7 cellular contexts compared by ENCODE assay signal in genomic region chr17:64829824-64830630, GRCh38.
DNase-seq lines count a peak whose midpoint lies in the region; ATAC-seq, FAIRE-seq and TF ChIP-seq lines count a peak whose summit lies in the region.
"Not testable (repeated sequence)": the region's sequence is repeated elsewhere in the genome, so short reads cannot be mapped to it uniquely, and the experiment has no call there.

No MANE protein-coding gene starts in this region.

- H3K9me3 ChIP-seq in esophagus (ENCODE audit: control insufficient read depth in 2 of 2, insufficient read depth in 1 of 2, low read depth in 1 of 2, low read length in 1 of 2); heart left ventricle; keratinocyte (ENCODE audit: control insufficient read depth, low read depth, low read length); mucosa of rectum (ENCODE audit: control insufficient read depth in 2 of 2, low read length in 2 of 2); transverse colon: not testable (repeated sequence)

- H3K36me3 ChIP-seq in bronchial epithelial cell (ENCODE audit: control insufficient read depth, insufficient read depth, low read length); esophagus (ENCODE audit: control insufficient read depth in 2 of 2, insufficient read depth in 2 of 2, low read length in 1 of 2); keratinocyte (ENCODE audit: control insufficient read depth in 2 of 2, extremely low read depth in 1 of 2, insufficient read depth in 2 of 2, low read length in 2 of 2); mucosa of rectum (ENCODE audit: control insufficient read depth in 2 of 2, insufficient read depth in 2 of 2, low read length in 2 of 2); transverse colon: not testable (repeated sequence)
- H3K36me3 ChIP-seq in heart left ventricle, result peaks cover 0 to 17% (median 5%) of the 10 kb centered on the region in 9 donors

- CTCF ChIA-PET in RWPE1 (lab: Yijun Ruan, JAX), result not testable (repeated sequence)

- not testable (repeated sequence) for H3K4me3 ChIP-seq in bronchial epithelial cell (ENCODE audit: low read depth, low read length); esophagus (ENCODE audit: low read depth in 1 of 2, low read length in 2 of 2); heart left ventricle; keratinocyte (ENCODE audit: control insufficient read depth in 2 of 3, extremely low read depth in 1 of 3, insufficient read depth in 2 of 3, low read depth in 1 of 3, low read length in 3 of 3); mucosa of rectum (ENCODE audit: low read length in 2 of 2); transverse colon

- TF ChIP-seq POLR2A in heart left ventricle (IDR thresholded peaks at IDR 0.05); transverse colon (IDR thresholded peaks at IDR 0.05): not testable (repeated sequence)

- POLR2A ChIA-PET in RWPE1 (lab: Yijun Ruan, JAX; ENCODE audit: low non-redundant PET), result not testable (repeated sequence)

- not testable (repeated sequence) for TF ChIP-seq CTCF in RWPE1 (conservative IDR thresholded peaks at IDR 0.05; ENCODE audit: low read depth); bronchial epithelial cell (IDR thresholded peaks at IDR 0.05; ENCODE audit: insufficient read depth, low read length, severe bottlenecking); heart left ventricle (IDR thresholded peaks at IDR 0.05); keratinocyte (optimal IDR thresholded peaks at IDR 0.05 in 1 of 3, IDR thresholded peaks at IDR 0.05 in 1 of 3, conservative IDR thresholded peaks at IDR 0.05 in 1 of 3; ENCODE audit: extremely low read depth in 1 of 3, insufficient read depth in 2 of 3, low read length in 3 of 3); transverse colon (IDR thresholded peaks at IDR 0.05)

- intact Hi-C loops in heart left ventricle (cut with DNase I); transverse colon (cut with DNase I; ENCODE audit: low total_unique reads): not testable (repeated sequence)

- dilution Hi-C loops in keratinocyte (cut with MboI; ENCODE audit: extremely low pct_ligation_motif_present, low sequenced_read_pairs), result not testable (repeated sequence)

- not testable (repeated sequence) for TF ChIP-seq EP300 in transverse colon (IDR thresholded peaks at IDR 0.05; ENCODE audit: low read depth)

- H3K79me2 ChIP-seq in keratinocyte (ENCODE audit: control insufficient read depth, insufficient read depth, low read length), result not testable (repeated sequence)

- H3K9me1 ChIP-seq in keratinocyte (ENCODE audit: control insufficient read depth, extremely low read depth, insufficient read depth, low read length), result not testable (repeated sequence)

- H4K20me1 ChIP-seq in keratinocyte (ENCODE audit: control insufficient read depth, extremely low read depth, insufficient read depth, low read length), result not testable (repeated sequence)

- peak overlapping the region; percentile 55 for H3K27ac ChIP-seq in RWPE1
- peak overlapping the region; percentile 31 to 78 for H3K27ac ChIP-seq in esophagus (ENCODE audit: low read depth in 2 of 2, low read length in 1 of 2)
- H3K27ac ChIP-seq in heart left ventricle, result peak overlapping the region in 2 of 12 donors; percentile 24 to 42
- not testable (repeated sequence) for H3K27ac ChIP-seq in keratinocyte (ENCODE audit: control insufficient read depth, insufficient read depth, low read length)
- H3K27ac ChIP-seq in mucosa of rectum (ENCODE audit: low read depth in 2 of 2, low read length in 2 of 2), result peak overlapping the region; percentile 67 to 72
- H3K27ac ChIP-seq in transverse colon, result peak overlapping the region; percentile 69 to 75 (median 72)

- DNase-seq in RWPE1 (ENCODE audit: low spot score); heart left ventricle; keratinocyte (ENCODE audit: low read depth, low spot score): not testable (repeated sequence)
- DNase-seq in bronchial epithelial cell (ENCODE audit: low read depth), result peak; percentile 2
- DNase-seq in transverse colon, result peak; percentile 19

- not testable (repeated sequence) for H2AFZ ChIP-seq in keratinocyte (ENCODE audit: control insufficient read depth, low read length)

- H3K4me1 ChIP-seq in esophagus (ENCODE audit: control insufficient read depth in 2 of 2, insufficient read depth in 2 of 2, low read length in 1 of 2), result not testable (repeated sequence)
- peaks cover 0 to 19% (median 7%) of the 10 kb centered on the region in 12 donors for H3K4me1 ChIP-seq in heart left ventricle
- H3K4me1 ChIP-seq in keratinocyte (ENCODE audit: control insufficient read depth, extremely low read depth, insufficient read depth, low read length), result peaks cover 18% of the 10 kb centered on the region
- peaks cover 10 to 12% of the 10 kb centered on the region in 2 donors for H3K4me1 ChIP-seq in mucosa of rectum (ENCODE audit: control insufficient read depth in 2 of 2, insufficient read depth in 2 of 2, low read length in 2 of 2)
- H3K4me1 ChIP-seq in transverse colon, result peaks cover 0 to 27% (median 14%) of the 10 kb centered on the region in 4 donors

- H3K9ac ChIP-seq in keratinocyte (ENCODE audit: control insufficient read depth, extremely low read depth, insufficient read depth, low read length), result not testable (repeated sequence)
- H3K9ac ChIP-seq in mucosa of rectum (ENCODE audit: low read depth in 1 of 2, low read length in 2 of 2), result peak overlapping the region in 1 of 2 donors; percentile 10

- in situ Hi-C loops in transverse colon (cut with MboI; ENCODE audit: low pct_ligation_motif_present in 1 of 4, low pct_unique_long_range_greater_than_20kb in 1 of 4, low sequenced_read_pairs in 3 of 4), result not testable (repeated sequence)

- 56 to 65% methylated on average over 11 to 12 of the region's 12 CpGs for WGBS in esophagus, 2 donors
- 48 to 74% (median 57%) methylated on average over 6 to 12 of the region's 12 CpGs for WGBS in heart left ventricle, 4 donors
- 0 to 51% methylated on average over 2 to 10 of the region's 12 CpGs for WGBS in transverse colon (ENCODE audit: low coverage in 1 of 2), 2 donors

- not testable (repeated sequence) for H3K27me3 ChIP-seq in bronchial epithelial cell (ENCODE audit: control insufficient read depth, insufficient read depth, low read length); esophagus (ENCODE audit: control insufficient read depth in 1 of 2, insufficient read depth in 2 of 2, low read length in 2 of 2); heart left ventricle; keratinocyte (ENCODE audit: control insufficient read depth, extremely low read depth, insufficient read depth, low read length); mucosa of rectum (ENCODE audit: control insufficient read depth in 2 of 2, insufficient read depth in 2 of 2, low read length in 2 of 2); transverse colon

- H3K4me2 ChIP-seq in keratinocyte (ENCODE audit: control insufficient read depth, extremely low read depth, insufficient read depth, low read depth, low read length), result peak overlapping the region; percentile 37

- FAIRE-seq in bronchial epithelial cell (lab: Jason Lieb, UNC), result not testable (repeated sequence)
- peak; percentile 48 for FAIRE-seq in keratinocyte (lab: Jason Lieb, UNC)

- ATAC-seq in heart left ventricle, result peak in 3 of 4 donors; percentile 19 to 54 (median 27)
